ENCODE assay signal across 11 cellular contexts in the genomic region with DNA sequence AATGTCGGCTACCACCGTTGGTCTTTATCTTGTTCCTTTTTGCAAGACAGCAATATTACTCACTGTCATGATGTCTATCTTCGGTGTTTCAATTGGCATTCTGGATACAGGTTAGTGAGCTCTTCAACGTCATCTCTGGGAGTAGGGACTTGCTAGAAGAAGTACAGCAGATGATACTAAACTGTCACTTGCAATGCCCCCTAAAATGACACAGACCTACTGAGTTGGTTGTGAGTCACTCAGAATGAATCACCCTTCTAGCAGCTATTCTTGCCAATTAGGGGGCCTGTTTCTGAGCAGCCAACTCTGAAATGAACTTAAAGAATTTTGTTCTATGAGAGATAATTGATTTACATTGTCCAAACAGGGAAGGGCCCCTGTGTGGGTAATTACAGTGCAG.
DNase-seq lines count a peak whose midpoint lies in the region; ATAC-seq and TF ChIP-seq lines count a peak whose summit lies in the region.
"Had no signal": no experiment of that assay in that cellular context is flagged by ENCODE, and none has a peak within 500 bp of the region (broad histone marks: within the 10 kb centered on the region; RNA-seq: fewer than 3 reads in every experiment).

No MANE protein-coding gene starts in this region.

- peaks cover 24% of the 10 kb centered on the region for H3K4me1 Mint-ChIP-seq in CD14-positive monocyte

- H3K9ac ChIP-seq in GM23248: no peak overlapping the region

- H4K20me1 ChIP-seq in GM23248 (ENCODE audit: insufficient read depth): no peaks in the 10 kb centered on the region

- no peak overlapping the region for H3K27ac ChIP-seq in A673 (ENCODE audit: low read depth, low read length, poor library complexity, severe bottlenecking)
- peak overlapping the region; percentile 27 for H3K27ac ChIP-seq in GM23248
- H3K27ac ChIP-seq: ovary had no signal

- no peak overlapping the region for H3K4me3 Mint-ChIP-seq in CD14-positive monocyte

- intact Hi-C loops in A673 (cut with micrococcal nuclease; ENCODE audit: unreplicated experiment) (no loop called here), CD14-positive monocyte (cut with micrococcal nuclease) (loop anchor here in 1 of 2 donors (10.0 kb wide), 1 partner anchor 391 kb away; no protein-coding TSS in a partner anchor)

- ATAC-seq in GM18520 (IDR thresholded peaks at IDR 0.05; ENCODE audit: unreplicated experiment) (no peak), GM19328 (IDR thresholded peaks at IDR 0.05; ENCODE audit: unreplicated experiment) (no peak)

- CTCF ChIA-PET in A673 (lab: Charles Lee): interaction anchor here (0.6 kb wide), 1 partner anchor 51 kb away, joined by 3 read pairs; no protein-coding TSS in a partner anchor

- WGBS in GM23248 (ENCODE audit: low coverage in 1 of 2, low lambda C conversion rate in 2 of 2, missing lambda C conversion rate in 2 of 2), 2 experiments: 55 to 59% methylated on average over 4 of the region's 4 CpGs

- peaks cover 21% of the 10 kb centered on the region for H3F3A ChIP-seq in GM23248 (ENCODE audit: insufficient read depth)

- H3K9me3 Mint-ChIP-seq in CD14-positive monocyte: no peaks in the 10 kb centered on the region

- peak; percentile 50 for DNase-seq in A673 (ENCODE audit: low spot score)
- DNase-seq in GM23248: peak; percentile 89
- peak; percentile 13 for DNase-seq in T1000 (lab: John Stamatoyannopoulos, UW)
- peak; percentile 8 for DNase-seq in fibroblast of the conjunctiva (ENCODE audit: low read depth)
- DNase-seq in NCI-H446 treated with DMSO at 0.1 percent for 48 hours (lab: John Stamatoyannopoulos, UW): no peak
- DNase-seq in CD14-positive monocyte (ENCODE audit: low spot score): no peak
- DNase-seq: DMS 273 treated with DMSO at 0.1 percent for 48 hours, NCI-H2081 treated with DMSO at 0.1 percent for 48 hours, ovary had no signal

- H3K27me3 ChIP-seq in A673 (replicated peaks; ENCODE audit: insufficient read depth, low read depth, low read length, poor library complexity) (no peaks in the 10 kb centered on the region), GM23248 (replicated peaks; ENCODE audit: insufficient read depth) (no peaks in the 10 kb centered on the region)
- H3K27me3 ChIP-seq: ovary had no signal

- POLR2A ChIA-PET in A673 (lab: Charles Lee; ENCODE audit: low non-redundant PET): no interaction called here

- BruUV-seq in A673 (replicated peaks; lab: Mats Ljungman, UMichigan): no TSS peak

- in situ Hi-C loops in GM23248 (cut with MboI): no loop called here

- H3K27me3 Mint-ChIP-seq in CD14-positive monocyte (ENCODE audit: low read depth in 3 of 3): peaks cover 0 to 5% (median 1%) of the 10 kb centered on the region in 3 donors

- H3K27ac Mint-ChIP-seq in CD14-positive monocyte: peak overlapping the region in 1 of 7 donors; percentile 15

- no peaks in the 10 kb centered on the region for H3K9me2 ChIP-seq in GM23248 (ENCODE audit: insufficient read depth)

- H2AFZ ChIP-seq in GM23248: no peak overlapping the region

- TF ChIP-seq CTCF in A673 (conservative IDR thresholded peaks at IDR 0.05; ENCODE audit: low read depth, low read length) (no peak), CD14-positive monocyte (IDR thresholded peaks at IDR 0.05) (no peak)

- H3K9me3 ChIP-seq in A673 (ENCODE audit: low read depth, low read length, poor library complexity, severe bottlenecking): no peaks in the 10 kb centered on the region
- no peaks in the 10 kb centered on the region for H3K9me3 ChIP-seq in GM23248 (ENCODE audit: low read depth)
- H3K9me3 ChIP-seq: ovary had no signal

- H3K36me3 Mint-ChIP-seq in CD14-positive monocyte: peaks cover 33 to 49% of the 10 kb centered on the region in 2 donors

- H3K4me3 ChIP-seq in A673 (ENCODE audit: low read depth, low read length, poor library complexity, severe bottlenecking): no peak overlapping the region
- H3K4me3 ChIP-seq in GM23248: no peak overlapping the region
- H3K4me3 ChIP-seq: ovary had no signal

- H3K4me1 ChIP-seq in A673 (ENCODE audit: insufficient read depth, low read length, poor library complexity, severe bottlenecking): no peaks in the 10 kb centered on the region
- peaks cover 26% of the 10 kb centered on the region for H3K4me1 ChIP-seq in GM23248 (ENCODE audit: insufficient read depth)

- peak overlapping the region; percentile 36 for H3K4me2 ChIP-seq in GM23248 (ENCODE audit: unreplicated experiment)

- peaks cover 38% of the 10 kb centered on the region for H3K79me2 ChIP-seq in GM23248 (ENCODE audit: insufficient read depth)

- H3K36me3 ChIP-seq in A673 (ENCODE audit: insufficient read depth, low read length, poor library complexity, severe bottlenecking) (peaks cover 18% of the 10 kb centered on the region), GM23248 (ENCODE audit: low read depth) (peaks cover 15% of the 10 kb centered on the region)
- H3K36me3 ChIP-seq: ovary had no signal

Comparison
In these comparisons a context has a peak if more than half of its experiments do, and no peak if none do; other contexts are left out.
1. DNase-seq: peak in A673 (single experiment), GM23248 (single experiment), T1000 (single experiment) and fibroblast of the conjunctiva (single experiment); none in NCI-H446 treated with DMSO at 0.1 percent for 48 hours (single experiment) and CD14-positive monocyte (single experiment).